In the genomic region with DNA sequence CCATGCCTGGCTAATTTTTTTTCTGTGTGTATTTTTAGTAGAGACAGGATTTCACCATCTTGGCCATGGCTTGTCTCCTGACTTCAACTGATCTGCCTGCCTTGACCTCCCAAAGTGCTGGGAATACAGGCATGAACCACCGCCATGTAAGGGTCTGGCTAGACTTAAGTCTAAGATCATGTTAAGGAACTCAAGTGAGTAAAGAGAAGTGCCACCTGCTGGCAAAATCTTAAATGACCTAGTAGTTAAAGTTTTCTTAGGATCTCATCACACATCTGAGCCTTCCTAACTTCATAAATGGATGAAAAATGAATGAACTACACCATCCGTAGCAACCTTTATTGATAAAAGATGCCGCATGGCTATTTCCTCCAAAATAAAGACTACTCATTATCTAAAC, we compare ENCODE assay signal across 9 cellular contexts. TPM values are rescaled to one million over a fixed set of nuclear protein-coding genes. Genes with fewer than 3 reads are reported as not detected.
A peak's percentile ranks its signal among the peaks of the same experiment; 100 is the strongest.
DNase-seq lines count a peak whose midpoint lies in the region; ATAC-seq and TF ChIP-seq lines count a peak whose summit lies in the region.
"Had no signal": no experiment of that assay in that cellular context is flagged by ENCODE, and none has a peak within 500 bp of the region (broad histone marks: within the 10 kb centered on the region; RNA-seq: fewer than 3 reads in every experiment).

No MANE protein-coding gene starts in this region.

- TF ChIP-seq POLR2A in uterus (IDR thresholded peaks at IDR 0.05), result no peak

- H4K12ac ChIP-seq in trophoblast cell (ENCODE audit: low read depth, low read length), result no peak overlapping the region

- no peak overlapping the region for H3K4me3 Mint-ChIP-seq in activated naive CD8-positive, alpha-beta T cell treated with anti-CD3 and anti-CD28 coated beads, Interleukin-2, amount 10 ng/mL, durations not matched to agents 7 days and 5 days
- no peak overlapping the region for H3K4me3 Mint-ChIP-seq in activated naive CD8-positive, alpha-beta T cell treated with anti-CD3 and anti-CD28 coated beads, Interleukin-2, amount 50 U/mL, for 24 hours
- H3K4me3 Mint-ChIP-seq: activated T-cell treated with anti-CD3 and anti-CD28 coated beads, Interleukin-2, amount 50 U/mL, for 4 hours had no signal

- no peaks in the 10 kb centered on the region for H3K79me1 ChIP-seq in trophoblast cell (ENCODE audit: low read length)

- H4K20me1 ChIP-seq in mammary epithelial cell (ENCODE audit: insufficient read depth, low read length), result no peaks in the 10 kb centered on the region

- H3K4me3 ChIP-seq in mammary epithelial cell (replicated peaks in 1 of 3; ENCODE audit: insufficient read depth in 1 of 3, low read depth in 2 of 3, low read length in 3 of 3), result no peak overlapping the region
- H3K4me3 ChIP-seq in trophoblast cell (ENCODE audit: low read depth, low read length), result no peak overlapping the region
- H3K4me3 ChIP-seq in uterus, result no peak overlapping the region

- no peak overlapping the region for H3K4ac ChIP-seq in trophoblast cell (ENCODE audit: low read depth, low read length)

- no peak for DNase-seq in activated naive CD8-positive, alpha-beta T cell treated with anti-CD3 and anti-CD28 coated beads, Interleukin-2, amount 10 ng/mL, durations not matched to agents 7 days and 5 days
- no peak for DNase-seq in activated naive CD8-positive, alpha-beta T cell treated with anti-CD3 and anti-CD28 coated beads, Interleukin-2, amount 50 U/mL, for 24 hours
- peak; percentile 58 to 60 for DNase-seq in Kasumi-1 (lab: John Stamatoyannopoulos, UW)
- DNase-seq in mammary epithelial cell, result peak; percentile 30
- DNase-seq in trophoblast cell, result peak; percentile 51 to 82
- no peak for DNase-seq in NCI-H2196 (lab: John Stamatoyannopoulos, UW; ENCODE audit: unreplicated experiment)
- no peak for DNase-seq in uterus
- DNase-seq: activated T-cell treated with anti-CD3 and anti-CD28 coated beads, Interleukin-2, amount 50 U/mL, for 4 hours had no signal

- H3K27ac Mint-ChIP-seq in activated naive CD8-positive, alpha-beta T cell treated with anti-CD3 and anti-CD28 coated beads, Interleukin-2, amount 10 ng/mL, durations not matched to agents 7 days and 5 days, result no peak overlapping the region
- no peak overlapping the region for H3K27ac Mint-ChIP-seq in activated naive CD8-positive, alpha-beta T cell treated with anti-CD3 and anti-CD28 coated beads, Interleukin-2, amount 50 U/mL, for 24 hours

- CTCF ChIA-PET in mammary epithelial cell (lab: Charles Lee; ENCODE audit: low non-redundant PET), result no interaction called here

- intact Hi-C loops in mammary epithelial cell (cut with micrococcal nuclease), result loop anchor here (1.0 kb wide), 2 partner anchors 119 to 566 kb away; no protein-coding TSS in a partner anchor
- intact Hi-C loops in uterus (cut with DNase I; ENCODE audit: low total_unique reads), result no loop called here

- no peak overlapping the region for H4K91ac ChIP-seq in trophoblast cell (ENCODE audit: low read depth, low read length)

- H3K14ac ChIP-seq in trophoblast cell (ENCODE audit: low read length), result no peak overlapping the region

- peak; percentile 19 for ATAC-seq in activated naive CD8-positive, alpha-beta T cell treated with anti-CD3 and anti-CD28 coated beads, Interleukin-2, amount 10 ng/mL, durations not matched to agents 7 days and 5 days (ENCODE audit: low read depth)
- no peak for ATAC-seq in activated naive CD8-positive, alpha-beta T cell treated with anti-CD3 and anti-CD28 coated beads, Interleukin-2, amount 50 U/mL, for 24 hours
- ATAC-seq in HG03095 (IDR thresholded peaks at IDR 0.05; ENCODE audit: unreplicated experiment), result no peak

- no peak overlapping the region for H3K23ac ChIP-seq in trophoblast cell (ENCODE audit: low read length)

- H3K4me2 ChIP-seq in mammary epithelial cell (ENCODE audit: insufficient read depth, low read depth, low read length) (no peak overlapping the region), trophoblast cell (ENCODE audit: low read length) (no peak overlapping the region)

- H2BK120ac ChIP-seq in trophoblast cell (ENCODE audit: insufficient read depth, low read length, poor library complexity), result no peak overlapping the region

- no peak overlapping the region for H2AK5ac ChIP-seq in trophoblast cell (ENCODE audit: low read length)

- H3K36me3 ChIP-seq in mammary epithelial cell (ENCODE audit: insufficient read depth, low read length) (no peaks in the 10 kb centered on the region), trophoblast cell (ENCODE audit: control insufficient read depth in 1 of 2, insufficient read depth in 2 of 2, low read length in 2 of 2) (no peaks in the 10 kb centered on the region), uterus (no peaks in the 10 kb centered on the region)

- H3K4me1 Mint-ChIP-seq in activated naive CD8-positive, alpha-beta T cell treated with anti-CD3 and anti-CD28 coated beads, Interleukin-2, amount 10 ng/mL, durations not matched to agents 7 days and 5 days, result peaks cover 8% of the 10 kb centered on the region
- peaks cover 5% of the 10 kb centered on the region for H3K4me1 Mint-ChIP-seq in activated naive CD8-positive, alpha-beta T cell treated with anti-CD3 and anti-CD28 coated beads, Interleukin-2, amount 50 U/mL, for 24 hours

- H2AFZ ChIP-seq in mammary epithelial cell (ENCODE audit: low read depth, low read length) (no peak overlapping the region), trophoblast cell (ENCODE audit: insufficient read depth, low read length, poor library complexity) (no peak overlapping the region)

- H3K9me3 ChIP-seq in mammary epithelial cell (replicated peaks; ENCODE audit: insufficient read depth, low read length), result no peaks in the 10 kb centered on the region
- H3K9me3 ChIP-seq in trophoblast cell (ENCODE audit: insufficient read depth, low read depth, low read length), result peaks cover 2% of the 10 kb centered on the region
- H3K9me3 ChIP-seq in uterus, result no peaks in the 10 kb centered on the region

- no peak overlapping the region for H3K27ac ChIP-seq in mammary epithelial cell (ENCODE audit: insufficient read depth, low read depth, low read length)
- no peak overlapping the region for H3K27ac ChIP-seq in trophoblast cell (ENCODE audit: low read depth, low read length)
- no peak overlapping the region for H3K27ac ChIP-seq in uterus

- H3K79me2 ChIP-seq in mammary epithelial cell (ENCODE audit: insufficient read depth, low read length) (no peaks in the 10 kb centered on the region), trophoblast cell (ENCODE audit: control insufficient read depth, insufficient read depth, low read length, poor library complexity) (no peaks in the 10 kb centered on the region)

- WGBS in mammary epithelial cell (ENCODE audit: low coverage, missing lambda C conversion rate), result 81% methylated on average over 3 of the region's 3 CpGs
- WGBS in trophoblast cell (ENCODE audit: extremely low coverage, insufficient coverage, insufficient read length), result no CpG with 5 or more reads among the region's 3 CpGs

- H3K4me1 ChIP-seq in mammary epithelial cell (ENCODE audit: insufficient read depth, low read length) (peaks cover 9% of the 10 kb centered on the region), trophoblast cell (ENCODE audit: control insufficient read depth in 1 of 2, insufficient read depth in 2 of 2, low read length in 2 of 2) (no peaks in the 10 kb centered on the region), uterus (no peaks in the 10 kb centered on the region)

- no peak overlapping the region for H4K8ac ChIP-seq in trophoblast cell (ENCODE audit: low read depth, low read length)

- no peaks in the 10 kb centered on the region for H3K9me3 Mint-ChIP-seq in activated naive CD8-positive, alpha-beta T cell treated with anti-CD3 and anti-CD28 coated beads, Interleukin-2, amount 10 ng/mL, durations not matched to agents 7 days and 5 days
- no peaks in the 10 kb centered on the region for H3K9me3 Mint-ChIP-seq in activated naive CD8-positive, alpha-beta T cell treated with anti-CD3 and anti-CD28 coated beads, Interleukin-2, amount 50 U/mL, for 24 hours
- H3K9me3 Mint-ChIP-seq: activated T-cell treated with anti-CD3 and anti-CD28 coated beads, Interleukin-2, amount 50 U/mL, for 4 hours had no signal

- H3K27me3 ChIP-seq in mammary epithelial cell (ENCODE audit: insufficient read depth, low read length) (no peaks in the 10 kb centered on the region), trophoblast cell (ENCODE audit: insufficient read depth, low read length) (no peaks in the 10 kb centered on the region), uterus (peaks cover 0 to 6% of the 10 kb centered on the region in 2 donors)

- POLR2A ChIA-PET in activated naive CD8-positive, alpha-beta T cell treated with anti-CD3 and anti-CD28 coated beads, Interleukin-2, amount 10 ng/mL, durations not matched to agents 7 days and 5 days (lab: Charles Lee), result interaction anchor here (0.7 kb wide), 1 partner anchor 12 kb away, joined by 6 read pairs; a partner anchor contains a TSS

- in situ Hi-C loops in mammary epithelial cell (cut with MboI; ENCODE audit: low sequenced_read_pairs in 2 of 2), result loop anchor here (10.0 kb wide), 3 partner anchors 117 to 567 kb away; a partner anchor contains a TSS

- no TSS peak for BruUV-seq in mammary epithelial cell (replicated peaks; lab: Mats Ljungman, UMichigan)

- H3K27me3 Mint-ChIP-seq in activated naive CD8-positive, alpha-beta T cell treated with anti-CD3 and anti-CD28 coated beads, Interleukin-2, amount 10 ng/mL, durations not matched to agents 7 days and 5 days, result peaks cover 21% of the 10 kb centered on the region
- H3K27me3 Mint-ChIP-seq in activated naive CD8-positive, alpha-beta T cell treated with anti-CD3 and anti-CD28 coated beads, Interleukin-2, amount 50 U/mL, for 24 hours, result peaks cover 21% of the 10 kb centered on the region

- TF ChIP-seq CTCF in mammary epithelial cell (conservative IDR thresholded peaks at IDR 0.05 in 1 of 2, IDR thresholded peaks at IDR 0.05 in 1 of 2; ENCODE audit: extremely low read depth in 1 of 2, insufficient read depth in 1 of 2, low read depth in 1 of 2, low read length in 2 of 2) (peak; percentile 46 to 57), uterus (IDR thresholded peaks at IDR 0.05) (no peak)

- H3K36me3 Mint-ChIP-seq in activated naive CD8-positive, alpha-beta T cell treated with anti-CD3 and anti-CD28 coated beads, Interleukin-2, amount 10 ng/mL, durations not matched to agents 7 days and 5 days, result no peaks in the 10 kb centered on the region
- H3K36me3 Mint-ChIP-seq in activated naive CD8-positive, alpha-beta T cell treated with anti-CD3 and anti-CD28 coated beads, Interleukin-2, amount 50 U/mL, for 24 hours (ENCODE audit: low read depth), result no peaks in the 10 kb centered on the region

- no peak overlapping the region for H2BK12ac ChIP-seq in trophoblast cell (ENCODE audit: low read length)

- no peak overlapping the region for H3K9ac ChIP-seq in mammary epithelial cell (ENCODE audit: insufficient read depth, low read length)
- H3K9ac ChIP-seq in trophoblast cell (ENCODE audit: low read length), result no peak overlapping the region

- H2BK5ac ChIP-seq in trophoblast cell (ENCODE audit: low read depth, low read length, poor library complexity), result no peak overlapping the region

- dilution Hi-C loops in mammary epithelial cell (cut with HindIII; ENCODE audit: low sequenced_read_pairs), result no loop called here

- no peak overlapping the region for H3K18ac ChIP-seq in trophoblast cell (ENCODE audit: low read length)

RNA-seq across cellular contexts. Expression of a gene that starts 1.7 kb away (rescaled TPM):
- total RNA-seq in activated naive CD8-positive, alpha-beta T cell treated with anti-CD3 and anti-CD28 coated beads, Interleukin-2, amount 10 ng/mL, durations not matched to agents 7 days and 5 days, result not detected
- total RNA-seq in mammary epithelial cell (under 1 TPM in 1 of 2 donors, not detected in 1; 0.26 TPM), uterus (under 1 TPM in 1 of 4 donors, not detected in 3; 0.76 TPM)
- polyA plus RNA-seq in mammary epithelial cell, result 0.09 TPM
- polyA minus RNA-seq in mammary epithelial cell, result not detected
- 0.30 and 0.32 TPM in 2 replicates for polyA plus RNA-seq in trophoblast cell (2013)
- total RNA-seq: activated T-cell treated with anti-CD3 and anti-CD28 coated beads, Interleukin-2, amount 50 U/mL, for 4 hours had no signal

RNA-seq across cellular contexts. Expression of a gene that starts 12.0 kb away (rescaled TPM):
- total RNA-seq in activated naive CD8-positive, alpha-beta T cell treated with anti-CD3 and anti-CD28 coated beads, Interleukin-2, amount 10 ng/mL, durations not matched to agents 7 days and 5 days, result 100 to 1,000 TPM in 1 of 2 experiments, 10 to 100 TPM in 1; 98.7 to 107 TPM
- total RNA-seq in mammary epithelial cell, result 100 to 1,000 TPM; 129 to 181 TPM
- 50.4 TPM for polyA plus RNA-seq in mammary epithelial cell
- polyA minus RNA-seq in mammary epithelial cell, result 40.5 TPM
- polyA plus RNA-seq in trophoblast cell (2013), result 81.0 and 84.1 TPM in 2 replicates
- 10 to 100 TPM; 23.6 to 75.4 (median 54.1) TPM for total RNA-seq in uterus

RNA-seq across cellular contexts. Expression of a gene that starts 59.7 kb away (rescaled TPM):
- 10 to 100 TPM; 25.2 to 29.8 TPM for total RNA-seq in activated naive CD8-positive, alpha-beta T cell treated with anti-CD3 and anti-CD28 coated beads, Interleukin-2, amount 10 ng/mL, durations not matched to agents 7 days and 5 days
- total RNA-seq in mammary epithelial cell (10 to 100 TPM; 19.9 to 20.2 TPM), uterus (10 to 100 TPM; 16.7 to 37.5 (median 26.0) TPM)
- polyA plus RNA-seq in mammary epithelial cell, result 6.8 TPM
- 4.3 TPM for polyA minus RNA-seq in mammary epithelial cell
- 35.2 and 36.1 TPM in 2 replicates for polyA plus RNA-seq in trophoblast cell (2013)

Comparison
In these comparisons a context has a peak if more than half of its experiments do, and no peak if none do; other contexts are left out.
1. DNase-seq: peak in Kasumi-1 (2 of 2), mammary epithelial cell (single experiment) and trophoblast cell (2 of 2); none in activated naive CD8-positive, alpha-beta T cell treated with anti-CD3 and anti-CD28 coated beads, Interleukin-2, amount 10 ng/mL, durations not matched to agents 7 days and 5 days (single experiment), activated naive CD8-positive, alpha-beta T cell treated with anti-CD3 and anti-CD28 coated beads, Interleukin-2, amount 50 U/mL, for 24 hours (single experiment), NCI-H2196 (single experiment) and uterus (0 of 2).
2. CTCF ChIP-seq: peak in mammary epithelial cell (2 of 2); none in uterus (0 of 4).